17 cellular contexts compared by ENCODE assay signal in genomic region chr10:71844695-71845094, GRCh38. TPM values are rescaled to one million over a fixed set of nuclear protein-coding genes. Genes with fewer than 3 reads are reported as not detected.
DNase-seq lines count a peak whose midpoint lies in the region; ATAC-seq, FAIRE-seq and TF ChIP-seq lines count a peak whose summit lies in the region.
"Had no signal": no experiment of that assay in that cellular context is flagged by ENCODE, and none has a peak within 500 bp of the region (broad histone marks: within the 10 kb centered on the region; RNA-seq: fewer than 3 reads in every experiment).

No MANE protein-coding gene starts in this region.

- CTCF ChIA-PET in HepG2 (lab: Yijun Ruan, JAX; ENCODE audit: low intra/inter-chr PET ratio, low total read pairs), result no interaction called here

- H3K27ac ChIP-seq in right lobe of liver, result peak overlapping the region in 2 of 3 donors; percentile 45 to 60
- H3K27ac ChIP-seq in HepG2 (ENCODE audit: extremely low read length, insufficient read depth, low read length), result no peak overlapping the region
- H3K27ac ChIP-seq in gastrocnemius medialis, result peak overlapping the region; percentile 94 to 99 (median 97)

- DNase-seq in right lobe of liver, result no peak
- DNase-seq in HepG2 (ENCODE audit: low spot score), result no peak
- no peak for DNase-seq in immature natural killer cell
- DNase-seq in gastrocnemius medialis, result no peak
- no peak for DNase-seq in NCI-H524 (lab: John Stamatoyannopoulos, UW)
- DNase-seq in stimulated activated CD8-positive, alpha-beta memory T cell treated with anti-CD3 and anti-CD28 coated beads, Interleukin-4, amount 100 ng/mL, for 48 hours, result no peak
- no peak for DNase-seq in NCI-H187 treated with DMSO at 0.1 percent for 48 hours (lab: John Stamatoyannopoulos, UW)
- DNase-seq: AML-193, DMS53, EL, MM.1S, NCI-H1092, NCI-H1436, NCI-H1930 had no signal

- TF ChIP-seq RAD21 in HepG2 (CRISPR knock-in tag; IDR thresholded peaks at IDR 0.05), result no peak

- in situ Hi-C loops in HepG2 (cut with HindIII; ENCODE audit: extremely low pct_ligation_motif_present, low pct_unique_long_range_greater_than_20kb) (loop anchor here (5.0 kb wide), 1 partner anchor 48 kb away; no protein-coding TSS in a partner anchor), gastrocnemius medialis (cut with MboI; ENCODE audit: low sequenced_read_pairs in 4 of 4) (loop anchor here in 1 of 4 donors (5.0 kb wide), 1 partner anchor 43 kb away; no protein-coding TSS in a partner anchor)

- H2AFZ ChIP-seq in HepG2 (ENCODE audit: low read length), result no peak overlapping the region

- H3K4me1 Mint-ChIP-seq in immature natural killer cell, result peaks cover 70 to 88% of the 10 kb centered on the region in 2 donors

- BruUV-seq in HepG2 (replicated peaks; lab: Mats Ljungman, UMichigan), result no TSS peak

- H3K4me3 ChIP-seq in right lobe of liver (no peak overlapping the region), HepG2 (replicated peaks in 1 of 3; ENCODE audit: insufficient read depth in 1 of 3, low read depth in 2 of 3, low read length in 3 of 3) (no peak overlapping the region), gastrocnemius medialis (no peak overlapping the region)

- H3K36me3 Mint-ChIP-seq in immature natural killer cell, result no peaks in the 10 kb centered on the region

- peaks cover 0 to 3% (median 0%) of the 10 kb centered on the region in 3 donors for H3K27me3 Mint-ChIP-seq in immature natural killer cell (ENCODE audit: low read depth in 3 of 3)

- no peak for ATAC-seq in right lobe of liver
- ATAC-seq in HepG2, result no peak
- ATAC-seq in gastrocnemius medialis, result no peak
- ATAC-seq: SK-N-SH treated with all-trans-retinoic acid at 6 μM for 48 hours had no signal

- TF ChIP-seq CTCF in right lobe of liver (IDR thresholded peaks at IDR 0.05), result no peak
- TF ChIP-seq CTCF in HepG2 (CRISPR knock-in tag; IDR thresholded peaks at IDR 0.05), result no peak
- no peak for TF ChIP-seq CTCF in gastrocnemius medialis (IDR thresholded peaks at IDR 0.05 in 4 of 5, conservative IDR thresholded peaks at IDR 0.05 in 1 of 5)

- intact Hi-C loops in right lobe of liver (cut with DNase I) (no loop called here), HepG2 (cut with micrococcal nuclease; ENCODE audit: unreplicated experiment) (no loop called here), gastrocnemius medialis (cut with DNase I; ENCODE audit: low total_unique reads) (no loop called here)

- no peak overlapping the region for H3K4me2 ChIP-seq in HepG2 (ENCODE audit: low read depth, low read length)

- no peaks in the 10 kb centered on the region for H3K9me3 ChIP-seq in right lobe of liver
- no peaks in the 10 kb centered on the region for H3K9me3 ChIP-seq in HepG2 (ENCODE audit: low read length)
- H3K9me3 ChIP-seq in gastrocnemius medialis, result no peaks in the 10 kb centered on the region

- H3K9me3 Mint-ChIP-seq in immature natural killer cell, result no peaks in the 10 kb centered on the region

- peak overlapping the region in 4 of 6 donors; percentile 21 to 83 (median 56) for H3K27ac Mint-ChIP-seq in immature natural killer cell

- no peak for FAIRE-seq in HepG2 (lab: Jason Lieb, UNC)
- FAIRE-seq: D721Med, H54 had no signal

- H4K20me1 ChIP-seq in HepG2 (ENCODE audit: insufficient read depth, low read length), result peaks cover 65% of the 10 kb centered on the region

- POLR2A ChIA-PET in HepG2 (lab: Yijun Ruan, JAX), result no interaction called here

- peaks cover 97% of the 10 kb centered on the region for H3K79me2 ChIP-seq in HepG2 (ENCODE audit: insufficient read depth, low read length)

- H3K4me3 Mint-ChIP-seq in immature natural killer cell, result peak overlapping the region; percentile 22 to 69 (median 46)

- H3K4me1 ChIP-seq in right lobe of liver (peaks cover 0 to 74% (median 14%) of the 10 kb centered on the region in 4 donors), HepG2 (ENCODE audit: insufficient read depth, low read length) (peaks cover 46% of the 10 kb centered on the region), gastrocnemius medialis (peaks cover 98 to 99% of the 10 kb centered on the region in 2 donors)

- 49% methylated on average over 2 of the region's 2 CpGs for WGBS in right lobe of liver (ENCODE audit: insufficient coverage, low coverage, low lambda C conversion rate, missing lambda C conversion rate)
- 84% methylated on average over 2 of the region's 2 CpGs for WGBS in HepG2 (ENCODE audit: low lambda C conversion rate)

- TF ChIP-seq EP300 in HepG2 (IDR thresholded peaks at IDR 0.05; ENCODE audit: low read depth in 2 of 2, low read length in 2 of 2), result no peak
- TF ChIP-seq EP300 in HepG2 (CRISPR knock-in tag; IDR thresholded peaks at IDR 0.05; ENCODE audit: borderline replicate concordance), result no peak

- H3K9ac ChIP-seq in HepG2 (ENCODE audit: insufficient read depth, low read depth, low read length), result no peak overlapping the region

- TF ChIP-seq POLR2A in right lobe of liver (IDR thresholded peaks at IDR 0.05) (no peak), HepG2 (IDR thresholded peaks at IDR 0.05; ENCODE audit: insufficient read depth in 1 of 2, low read depth in 2 of 2, low read length in 2 of 2) (no peak), gastrocnemius medialis (IDR thresholded peaks at IDR 0.05) (no peak)

- H3K27me3 ChIP-seq in right lobe of liver (no peaks in the 10 kb centered on the region), HepG2 (ENCODE audit: control insufficient read depth in 1 of 2, insufficient read depth in 2 of 2, low read length in 2 of 2) (no peaks in the 10 kb centered on the region), gastrocnemius medialis (no peaks in the 10 kb centered on the region)

- H3K36me3 ChIP-seq in right lobe of liver (no peaks in the 10 kb centered on the region), HepG2 (replicated peaks in 1 of 2; ENCODE audit: control insufficient read depth in 1 of 2, insufficient read depth in 2 of 2, low read length in 2 of 2) (peaks cover 0 to 4% of the 10 kb centered on the region in 2 experiments; a peak in 3 of 5 replicates), gastrocnemius medialis (no peaks in the 10 kb centered on the region)

TF ChIP-seq in HepG2, 621 proteins besides CTCF, POLR2A, EP300 and RAD21:
- no peak for TF ChIP-seq GATA4 (IDR thresholded peaks at IDR 0.05; ENCODE audit: borderline replicate concordance, low read depth)
- TF ChIP-seq YEATS4 (CRISPR knock-in tag; IDR thresholded peaks at IDR 0.05; ENCODE audit: borderline replicate concordance), result no peak

RNA-seq across cellular contexts. Expression of gene PSAP, which starts 6.4 kb away (rescaled TPM):
- 100 to 1,000 TPM; 520 to 743 (median 570) TPM for total RNA-seq in right lobe of liver
- 148 and 323 TPM in 2 replicates for total RNA-seq in HepG2 (2016; rRNA removed; fragmentation: Illumina TruSeq; extraction: Trizol)
- total RNA-seq in HepG2 (2016; cell fraction: cytosol; rRNA removed; fragmentation: Illumina TruSeq; extraction: Trizol; ENCODE audit: low read depth), result 16.4 and 17.5 TPM in 2 replicates
- 130 and 339 TPM in 2 replicates for total RNA-seq in HepG2 (2016; cell fraction: insoluble cytoplasmic fraction; rRNA removed; fragmentation: Illumina TruSeq; extraction: Trizol)
- total RNA-seq in HepG2 (2016; cell fraction: membrane; rRNA removed; fragmentation: Illumina TruSeq; extraction: Trizol), result 41.6 and 42.4 TPM in 2 replicates
- 278 and 332 TPM in 2 replicates for total RNA-seq in HepG2 (2016; cell fraction: nucleus; rRNA removed; fragmentation: Illumina TruSeq; extraction: Trizol)
- polyA plus RNA-seq in HepG2 (2011; rRNA removed), result 643 and 779 TPM in 2 replicates
- polyA plus RNA-seq in HepG2 (2011; cell fraction: cytosol; rRNA removed), result 776 and 886 TPM in 2 replicates
- 356 and 433 TPM in 2 replicates for polyA plus RNA-seq in HepG2 (2011; cell fraction: nucleus; rRNA removed)
- polyA plus RNA-seq in HepG2 (2012), result 412 and 503 TPM in 2 replicates
- 14.6 and 15.4 TPM in 2 replicates for polyA plus RNA-seq in HepG2 (2016; cell fraction: cytosol; fragmentation: Illumina TruSeq; extraction: Trizol; ENCODE audit: low read depth)
- polyA plus RNA-seq in HepG2 (2016; cell fraction: insoluble cytoplasmic fraction; fragmentation: Illumina TruSeq; extraction: Trizol; ENCODE audit: low read depth), result 111 and 126 TPM in 2 replicates
- 26.4 and 27.8 TPM in 2 replicates for polyA plus RNA-seq in HepG2 (2016; cell fraction: membrane; fragmentation: Illumina TruSeq; extraction: Trizol; ENCODE audit: low read depth)
- polyA plus RNA-seq in HepG2 (2016; cell fraction: nucleus; fragmentation: Illumina TruSeq; extraction: Trizol; ENCODE audit: insufficient read depth, low read depth), result 383 and 387 TPM in 2 replicates
- polyA minus RNA-seq in HepG2 (2011; rRNA and poly(A)+ RNA removed; ENCODE audit: low replicate concordance), result 387 and 527 TPM in 2 replicates
- polyA minus RNA-seq in HepG2 (2011; cell fraction: cytosol; rRNA and poly(A)+ RNA removed), result 256 and 356 TPM in 2 replicates
- 143 and 184 TPM in 2 replicates for polyA minus RNA-seq in HepG2 (2011; cell fraction: nucleus; rRNA and poly(A)+ RNA removed)
- 1,000 to 10,000 TPM in 1 of 3 donors, 100 to 1,000 TPM in 2; 690 to 1,091 (median 798) TPM for polyA plus RNA-seq in immature natural killer cell
- total RNA-seq in gastrocnemius medialis, result 1,000 to 10,000 TPM in 3 of 4 donors, 100 to 1,000 TPM in 1; 833 to 1,730 (median 1,179) TPM
